ENCODE assay signal across 21 cellular contexts in the genomic region with DNA sequence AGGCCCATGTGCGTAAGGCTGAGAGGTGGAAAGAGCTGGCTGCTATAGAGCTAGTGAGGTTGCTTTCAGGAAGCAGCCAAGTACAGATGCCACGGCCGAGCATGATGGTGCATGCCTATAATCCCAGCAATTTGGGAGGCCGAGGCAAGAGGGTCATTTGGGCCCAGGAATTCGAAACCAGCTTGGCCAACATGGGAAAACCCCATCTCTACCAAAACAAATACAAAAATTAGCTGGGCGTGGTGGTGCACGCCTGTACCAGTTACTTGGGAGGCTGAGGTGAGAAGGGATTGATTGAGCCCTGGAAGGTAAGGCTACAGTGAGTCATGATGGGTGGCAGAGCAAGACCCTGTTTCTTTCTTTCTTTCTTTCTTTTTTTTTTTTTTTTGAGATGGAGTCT. TPM values are rescaled to one million over a fixed set of nuclear protein-coding genes. Genes with fewer than 3 reads are reported as not detected.
"Had no signal": no experiment of that assay in that cellular context is flagged by ENCODE, and none has a peak within 500 bp of the region (broad histone marks: within the 10 kb centered on the region; RNA-seq: fewer than 3 reads in every experiment).

No MANE protein-coding gene starts in this region.

- H3K4me3 Mint-ChIP-seq: activated naive CD4-positive, alpha-beta T cell treated with anti-CD3 and anti-CD28 coated beads, Interleukin-2, amount 50 U/mL, for 24 hours had no signal

- H3K27ac ChIP-seq: left lung, neutrophil, parathyroid adenoma, thoracic aorta, upper lobe of left lung had no signal

- H3K27me3 ChIP-seq: left lung, neutrophil, upper lobe of left lung had no signal

- H3K9me3 Mint-ChIP-seq: activated naive CD4-positive, alpha-beta T cell treated with anti-CD3 and anti-CD28 coated beads, Interleukin-2, amount 50 U/mL, for 24 hours; brain; natural killer cell had no signal

- DNase-seq: activated gamma-delta T cell treated with Interleukin-2 at 50 U/mL for 16 hours; activated T-cell treated with anti-CD3 and anti-CD28 coated beads, Interleukin-2, amount 50 U/mL, for 1 hour; aorta; central memory CD4-positive, alpha-beta T cell; effector CD8-positive, alpha-beta T cell; hippocampal formation; kidney glomerular epithelial cell; midbrain; natural killer cell; stimulated activated CD8-positive, alpha-beta memory T cell treated with anti-CD3 and anti-CD28 coated beads, Interleukin-4, amount 100 ng/mL, for 48 hours; stimulated activated naive CD4-positive, alpha-beta T cell treated with Interleukin-2 at 50 U/mL for 16 hours; T-helper 9 cell; upper lobe of left lung had no signal

- H3K79me2 ChIP-seq: parathyroid adenoma had no signal

- H3K27me3 Mint-ChIP-seq: activated naive CD4-positive, alpha-beta T cell treated with anti-CD3 and anti-CD28 coated beads, Interleukin-2, amount 50 U/mL, for 24 hours had no signal

- H3K36me3 ChIP-seq: left lung, neutrophil, thoracic aorta, upper lobe of left lung had no signal

- H3K9me3 ChIP-seq: left lung, neutrophil, thoracic aorta, upper lobe of left lung had no signal

- H3K9ac ChIP-seq: parathyroid adenoma had no signal

- H3K36me3 Mint-ChIP-seq: activated naive CD4-positive, alpha-beta T cell treated with anti-CD3 and anti-CD28 coated beads, Interleukin-2, amount 50 U/mL, for 24 hours; brain; natural killer cell had no signal

- H3K4me3 ChIP-seq: left lung, lung, thoracic aorta, upper lobe of left lung had no signal

RNA-seq across cellular contexts. Expression of a gene that starts 37.2 kb away (rescaled TPM):
- total RNA-seq: dermis blood vessel endothelial cell had no signal
